In the genomic region with DNA sequence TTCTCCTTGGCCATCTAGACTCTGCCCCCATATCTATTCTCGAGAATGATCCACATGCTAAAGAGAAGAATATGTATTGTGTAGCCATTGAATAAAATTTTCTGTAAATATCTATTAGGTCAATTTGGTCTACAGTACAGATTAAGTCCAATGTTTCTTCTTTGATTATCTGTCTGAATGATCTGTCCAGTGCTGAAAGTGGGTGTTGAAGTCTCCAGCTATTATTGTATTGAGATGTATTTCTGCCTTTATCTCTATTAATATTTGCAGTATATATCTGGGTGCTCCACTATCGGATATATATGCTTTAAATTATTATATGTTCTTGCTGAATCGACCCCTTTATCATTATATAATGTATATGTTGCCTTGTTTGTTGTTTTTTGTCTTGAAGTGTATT, we compare ENCODE assay signal across 8 cellular contexts.
"Had no signal": no experiment of that assay in that cellular context is flagged by ENCODE, and none has a peak within 500 bp of the region (broad histone marks: within the 10 kb centered on the region; RNA-seq: fewer than 3 reads in every experiment).

No MANE protein-coding gene starts in this region.

- ATAC-seq: HepG2, K562 had no signal

- H3K27ac ChIP-seq: HL-60, KMS-11 had no signal

- H3K4me2 ChIP-seq: KMS-11 had no signal

- FAIRE-seq: HepG2, HTR-8/SVneo, K562 had no signal

- H3K4me3 ChIP-seq: K562 had no signal

- DNase-seq: IMR-90, KBM-7, KG1 had no signal
